In the genomic region with DNA sequence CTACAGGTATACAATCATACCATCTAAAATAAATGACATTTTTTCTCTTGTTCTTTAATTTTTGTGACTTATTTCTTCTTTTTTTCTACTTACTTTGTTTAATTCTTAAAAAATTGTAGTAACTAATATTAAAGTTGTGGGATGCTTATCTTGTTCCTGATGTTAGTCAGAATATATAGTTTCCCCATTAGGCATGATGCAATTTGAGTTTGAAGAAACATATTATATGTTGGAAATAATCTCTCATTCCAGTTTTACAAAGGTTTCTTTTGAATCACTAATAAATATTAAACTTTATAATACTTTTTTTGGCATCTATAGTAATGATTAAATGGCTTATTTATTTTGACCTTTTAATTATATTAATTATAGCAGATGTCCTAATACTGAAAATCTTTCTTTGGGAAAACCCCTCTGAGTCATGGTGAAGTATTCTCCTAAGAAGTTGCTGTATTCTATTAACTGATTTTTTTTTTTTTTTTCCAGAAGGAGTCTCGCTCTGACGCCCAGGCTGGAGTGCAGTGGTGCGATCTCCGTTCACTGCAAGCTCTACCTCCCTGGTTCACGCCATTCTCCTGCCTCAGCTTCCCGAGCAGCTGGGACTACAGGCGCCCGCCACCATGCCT, we compare ENCODE assay signal across 22 cellular contexts. TPM values are rescaled to one million over a fixed set of nuclear protein-coding genes. Genes with fewer than 3 reads are reported as not detected.
DNase-seq lines count a peak whose midpoint lies in the region; ATAC-seq, FAIRE-seq and TF ChIP-seq lines count a peak whose summit lies in the region.
"Had no signal": no experiment of that assay in that cellular context is flagged by ENCODE, and none has a peak within 500 bp of the region (broad histone marks: within the 10 kb centered on the region; RNA-seq: fewer than 3 reads in every experiment).

No MANE protein-coding gene starts in this region.

- H3K27me3 ChIP-seq in GM12878 (replicated peaks in 1 of 2; ENCODE audit: control insufficient read depth in 2 of 2, insufficient read depth in 2 of 2, low read length in 1 of 2) (peaks cover 0 to 4% of the 10 kb centered on the region in 2 experiments; a peak in 1 of 4 replicates), upper lobe of right lung (no peaks in the 10 kb centered on the region), Karpas-422 (ENCODE audit: low read length) (no peaks in the 10 kb centered on the region)
- H3K27me3 ChIP-seq: cardiac muscle cell, tibial artery had no signal

- no peak overlapping the region for H3K9ac ChIP-seq in GM12878 (ENCODE audit: control insufficient read depth, insufficient read depth, low read length)
- H3K9ac ChIP-seq in Karpas-422 (ENCODE audit: low read length) = no peak overlapping the region

- TF ChIP-seq RAD21 in GM12878 (IDR thresholded peaks at IDR 0.05; ENCODE audit: insufficient read depth, low read depth, low read length) = no peak

- no peaks in the 10 kb centered on the region for H3K9me2 ChIP-seq in Karpas-422 (replicated peaks; ENCODE audit: insufficient read depth, low read length)

- TF ChIP-seq CTCF in GM12878 (IDR thresholded peaks at IDR 0.05 in 2 of 3, conservative IDR thresholded peaks at IDR 0.05 in 1 of 3; ENCODE audit: control insufficient read depth in 2 of 3, extremely low read depth in 1 of 3, insufficient read depth in 1 of 3, low read depth in 3 of 3, low read length in 3 of 3) (no peak), fibroblast of pulmonary artery (IDR thresholded peaks at IDR 0.05; ENCODE audit: low read length, missing control alignments) (no peak), upper lobe of right lung (IDR thresholded peaks at IDR 0.05) (no peak)

- WGBS in GM12878 (ENCODE audit: insufficient coverage, insufficient replicate concordance, low lambda C conversion rate, missing lambda C conversion rate) = 14% methylated on average over 7 of the region's 8 CpGs

- H3K9me3 ChIP-seq in GM12878 (replicated peaks; ENCODE audit: control insufficient read depth, insufficient read depth, low read length) = no peaks in the 10 kb centered on the region
- no peaks in the 10 kb centered on the region for H3K9me3 ChIP-seq in upper lobe of right lung
- no peaks in the 10 kb centered on the region for H3K9me3 ChIP-seq in Karpas-422 (ENCODE audit: low read length)
- H3K9me3 ChIP-seq: tibial artery had no signal

- RAD21 ChIA-PET in GM12878 (lab: Charles Lee; ENCODE audit: unreplicated experiment) = no interaction called here

- ATAC-seq in GM12878 (peak; percentile 29; the same call in 1 of the 3 replicates), upper lobe of right lung (no peak), GM18517 (IDR thresholded peaks at IDR 0.05; ENCODE audit: unreplicated experiment) (no peak)
- ATAC-seq: CD8-positive, alpha-beta T cell; Panc1; stimulated activated naive CD8-positive, alpha-beta T cell treated with anti-CD3 and anti-CD28 coated beads, Interleukin-15, amount 100 ng/mL, for 72 hours had no signal

- H3K27ac ChIP-seq in GM12878 (ENCODE audit: control insufficient read depth, insufficient read depth) (no peak overlapping the region), upper lobe of right lung (no peak overlapping the region), Karpas-422 (ENCODE audit: low read length) (no peak overlapping the region)
- H3K27ac ChIP-seq: cardiac muscle cell, HL-60, tibial artery, VCaP had no signal

- no peaks in the 10 kb centered on the region for H3K36me3 ChIP-seq in GM12878 (ENCODE audit: control insufficient read depth in 2 of 2, insufficient read depth in 2 of 2, low read length in 1 of 2)
- H3K36me3 ChIP-seq in upper lobe of right lung = no peaks in the 10 kb centered on the region
- H3K36me3 ChIP-seq in Karpas-422 (ENCODE audit: insufficient read depth, low read length) = no peaks in the 10 kb centered on the region
- H3K36me3 ChIP-seq: cardiac muscle cell, tibial artery had no signal

- CTCF ChIA-PET in GM12878 (lab: Yijun Ruan, JAX) = interaction anchor here (1.8 kb wide), 1 partner anchor 14 kb away, joined by 4 read pairs; no protein-coding TSS in a partner anchor

- no peak for TF ChIP-seq POLR2A in GM12878 (IDR thresholded peaks at IDR 0.05; ENCODE audit: low read depth, low read length)

- SMC1A ChIA-PET in GM12878 (lab: Charles Lee; ENCODE audit: uncharacterized antibody, unreplicated experiment) = no interaction called here

- H3K4me1 ChIP-seq in GM12878 (ENCODE audit: control insufficient read depth, insufficient read depth, low read length) (no peaks in the 10 kb centered on the region), upper lobe of right lung (no peaks in the 10 kb centered on the region), Karpas-422 (ENCODE audit: low read length) (no peaks in the 10 kb centered on the region)
- H3K4me1 ChIP-seq: tibial artery had no signal

- DNase-seq in HPDE6-E6E7 (ENCODE audit: extremely low spot score) (peak; percentile 13), GM12878 (ENCODE audit: low read depth, low spot score) (no peak), fibroblast of pulmonary artery (ENCODE audit: low read depth) (peak; percentile 70), renal cortical epithelial cell (ENCODE audit: low read depth) (peak; percentile 36), upper lobe of right lung (no peak), Karpas-422 (no peak)
- DNase-seq: AML-193; CD8-positive, alpha-beta T cell; DMS79; left cardiac atrium; mesendoderm; NCI-H1417; NCI-H510A treated with DMSO at 0.1 percent for 48 hours; NK-92 treated with Interleukin-12 subunit alpha and Interleukin-12 subunit beta, amount 100 ng/mL, for 24 hours; stimulated activated naive CD8-positive, alpha-beta T cell treated with anti-CD3 and anti-CD28 coated beads, Interleukin-15, amount 100 ng/mL, for 72 hours; tibial artery had no signal

- intact Hi-C loops in GM12878 (cut with micrococcal nuclease; ENCODE audit: unreplicated experiment) = no loop called here
- intact Hi-C loops in upper lobe of right lung (cut with DNase I) = no loop called here

- H2AFZ ChIP-seq in GM12878 (ENCODE audit: control insufficient read depth, low read depth, low read length) = no peak overlapping the region
- no peak overlapping the region for H2AFZ ChIP-seq in Karpas-422 (ENCODE audit: low read length)

- H3K4me3 ChIP-seq in GM12878 (no peak overlapping the region), fibroblast of pulmonary artery (replicated peaks; ENCODE audit: low read depth, low read length) (no peak overlapping the region), upper lobe of right lung (no peak overlapping the region), Karpas-422 (ENCODE audit: low read length) (no peak overlapping the region)
- H3K4me3 ChIP-seq: cardiac muscle cell, tibial artery had no signal

- H3K79me2 ChIP-seq in GM12878 (ENCODE audit: control insufficient read depth, insufficient read depth, low read length) (no peaks in the 10 kb centered on the region), Karpas-422 (ENCODE audit: low read length) (no peaks in the 10 kb centered on the region)

- BruUV-seq in GM12878 (replicated peaks; lab: Mats Ljungman, UMichigan) = no TSS peak

- in situ Hi-C loops in GM12878 (cut with MboI) = no loop called here

- TF ChIP-seq EP300 in GM12878 (IDR thresholded peaks at IDR 0.05; ENCODE audit: borderline replicate concordance in 1 of 2, control insufficient read depth in 1 of 2, low read depth in 2 of 2, low read length in 2 of 2) = no peak

- H3K4me2 ChIP-seq in GM12878 (ENCODE audit: control insufficient read depth, insufficient read depth) = no peak overlapping the region
- H3K4me2 ChIP-seq in Karpas-422 (ENCODE audit: low read depth, low read length, poor library complexity, severe bottlenecking) = no peak overlapping the region

- no peaks in the 10 kb centered on the region for H4K20me1 ChIP-seq in GM12878 (ENCODE audit: control insufficient read depth, insufficient read depth)
- no peaks in the 10 kb centered on the region for H4K20me1 ChIP-seq in Karpas-422 (ENCODE audit: insufficient read depth, low read depth, low read length)

- FAIRE-seq in GM12878 (lab: Jason Lieb, UNC) = no peak
- FAIRE-seq: endothelial cell of umbilical vein had no signal

- POLR2A ChIA-PET in GM12878 (lab: Charles Lee) = no interaction called here

RNA-seq across cellular contexts. Expression of gene PTGS2, which starts 28.5 kb away (rescaled TPM):
- 0.21 TPM in 1 of 2 replicates, not detected in the other for total RNA-seq in GM12878 (2013; cell fraction: nucleolus; rRNA removed)
- 0.22 TPM in 1 of 2 replicates, not detected in the other for total RNA-seq in GM12878 (2014; rRNA removed)
- 0.04 and 0.09 TPM in 2 replicates for total RNA-seq in GM12878 (2014; rRNA removed; fragmentation: Illumina TruSeq; extraction: Trizol)
- 0.13 TPM in 1 of 2 replicates, not detected in the other for total RNA-seq in GM12878 (2021)
- 0.14 TPM for polyA plus RNA-seq in GM12878 (2011; ENCODE audit: low read depth)
- polyA plus RNA-seq in GM12878 (2011; rRNA removed) = 0.11 and 0.13 TPM in 2 replicates
- polyA plus RNA-seq in GM12878 (2011; cell fraction: cytosol; rRNA removed) = 0.06 and 0.08 TPM in 2 replicates
- polyA plus RNA-seq in GM12878 (2011; cell fraction: nucleus; rRNA removed) = 0.04 and 0.12 TPM in 2 replicates
- polyA plus RNA-seq in GM12878 (2012) = 0.07 TPM in 2 replicates
- polyA plus RNA-seq in GM12878 (2014; fragmentation: Illumina TruSeq; extraction: Trizol) = 0.06 TPM in 1 of 2 replicates, not detected in the other
- polyA plus RNA-seq in GM12878 (2014; fragmentation: Nextera tagmentation; extraction: Ambion mirVana) = under 1 TPM in 1 of 2 experiments, not detected in 1; 0.10 TPM
- 0.04 and 0.24 TPM in 2 replicates for polyA plus RNA-seq in GM12878 (2014; rRNA removed)
- polyA plus RNA-seq in GM12878 (2016; fragmentation: Nextera tagmentation; extraction: Ambion mirVana) = under 1 TPM in 1 of 2 experiments, not detected in 1; 0.12 TPM
- polyA minus RNA-seq in GM12878 (2011; rRNA and poly(A)+ RNA removed) = 0.10 TPM in 1 of 2 replicates, not detected in the other
- polyA minus RNA-seq in GM12878 (2011; cell fraction: cytosol; rRNA and poly(A)+ RNA removed) = not detected in 2 replicates
- polyA minus RNA-seq in GM12878 (2011; cell fraction: nucleus; rRNA and poly(A)+ RNA removed) = 0.10 TPM in 1 of 2 replicates, not detected in the other
- total RNA-seq in renal cortical epithelial cell = 0.30 and 2.6 TPM in 2 replicates
- 30.4 TPM for total RNA-seq in upper lobe of right lung
- not detected in 2 replicates for total RNA-seq in Karpas-422 (2014; rRNA removed; shearing (Covaris generic); ENCODE audit: low replicate concordance)

Comparison
In these comparisons a context has a peak if more than half of its experiments do, and no peak if none do; other contexts are left out.
1. DNase-seq: peak in HPDE6-E6E7 (single experiment), fibroblast of pulmonary artery (single experiment) and renal cortical epithelial cell (single experiment); none in GM12878 (single experiment), upper lobe of right lung (single experiment) and Karpas-422 (single experiment).